In genomic region chr10:9294132-9294663, GRCh38 we compare ENCODE assay signal across 15 cellular contexts.
DNase-seq lines count a peak whose midpoint lies in the region; ATAC-seq and TF ChIP-seq lines count a peak whose summit lies in the region.
"Had no signal": no experiment of that assay in that cellular context is flagged by ENCODE, and none has a peak within 500 bp of the region (broad histone marks: within the 10 kb centered on the region; RNA-seq: fewer than 3 reads in every experiment).

No MANE protein-coding gene starts in this region.

- peaks cover 9 to 24% (median 17%) of the 10 kb centered on the region in 4 donors for H3K4me1 Mint-ChIP-seq in CD4-positive, CD25-positive, alpha-beta regulatory T cell
- no peaks in the 10 kb centered on the region for H3K4me1 Mint-ChIP-seq in Caco-2 (ENCODE audit: low read depth, unreplicated experiment)
- H3K4me1 Mint-ChIP-seq in glutamatergic neuron (ENCODE audit: low read depth, unreplicated experiment): no peaks in the 10 kb centered on the region
- H3K4me1 Mint-ChIP-seq: H9; stimulated activated memory B cell treated with anti-CD40 and anti-IgM and Interleukin-4, amounts not matched to agents 10 μg/mL and 1 μg/mL and 100 μg/mL, for 72 hours had no signal

- peak overlapping the region; percentile 72 for H3K4me3 ChIP-seq in CD4-positive, CD25-positive, alpha-beta regulatory T cell (ENCODE audit: low read depth, low read length)
- no peak overlapping the region for H3K4me3 ChIP-seq in Caco-2 (ENCODE audit: low read depth, low read length)

- H3K27me3 Mint-ChIP-seq in CD4-positive, CD25-positive, alpha-beta regulatory T cell: no peaks in the 10 kb centered on the region
- H3K27me3 Mint-ChIP-seq in Caco-2 (ENCODE audit: insufficient read depth, unreplicated experiment) (no peaks in the 10 kb centered on the region), glutamatergic neuron (ENCODE audit: unreplicated experiment) (no peaks in the 10 kb centered on the region)
- H3K27me3 Mint-ChIP-seq: stimulated activated memory B cell treated with anti-CD40 and anti-IgM and Interleukin-4, amounts not matched to agents 10 μg/mL and 1 μg/mL and 100 μg/mL, for 72 hours had no signal

- H3K36me3 Mint-ChIP-seq in CD4-positive, CD25-positive, alpha-beta regulatory T cell: no peaks in the 10 kb centered on the region
- H3K36me3 Mint-ChIP-seq in Caco-2 (ENCODE audit: insufficient read depth, unreplicated experiment) (no peaks in the 10 kb centered on the region), glutamatergic neuron (ENCODE audit: unreplicated experiment) (no peaks in the 10 kb centered on the region)
- H3K36me3 Mint-ChIP-seq: stimulated activated memory B cell treated with anti-CD40 and anti-IgM and Interleukin-4, amounts not matched to agents 10 μg/mL and 1 μg/mL and 100 μg/mL, for 72 hours had no signal

- no TSS peak for BruUV-seq in Caco-2 (replicated peaks; lab: Mats Ljungman, UMichigan)

- peaks cover 16% of the 10 kb centered on the region for H3K4me1 ChIP-seq in CD4-positive, CD25-positive, alpha-beta regulatory T cell (ENCODE audit: control insufficient read depth, insufficient read depth, low read length, poor library complexity, severe bottlenecking)
- no peaks in the 10 kb centered on the region for H3K4me1 ChIP-seq in Caco-2

- CTCF ChIA-PET in Caco-2 (lab: Charles Lee): no interaction called here

- POLR2A ChIA-PET in Caco-2 (lab: Charles Lee): no interaction called here

- H3K27ac Mint-ChIP-seq in CD4-positive, CD25-positive, alpha-beta regulatory T cell: peak overlapping the region in 2 of 3 donors; percentile 5 to 68
- H3K27ac Mint-ChIP-seq in Caco-2 (ENCODE audit: unreplicated experiment) (no peak overlapping the region), glutamatergic neuron (ENCODE audit: unreplicated experiment) (no peak overlapping the region)
- H3K27ac Mint-ChIP-seq: activated B cell treated with CpG ODN at 0.5 μM for 24 hours; H9; stimulated activated memory B cell treated with anti-CD40 and anti-IgM and Interleukin-4, amounts not matched to agents 10 μg/mL and 1 μg/mL and 100 μg/mL, for 72 hours had no signal

- TF ChIP-seq CTCF in Caco-2 (IDR thresholded peaks at IDR 0.05; ENCODE audit: insufficient read depth in 1 of 2, low read depth in 1 of 2, low read length in 1 of 2, severe bottlenecking in 1 of 2, unreplicated experiment in 1 of 2) (no peak), glutamatergic neuron (IDR thresholded peaks at IDR 0.05; ENCODE audit: partially characterized antibody, unreplicated experiment) (no peak)

- no peaks in the 10 kb centered on the region for H3K27me3 ChIP-seq in CD4-positive, CD25-positive, alpha-beta regulatory T cell (ENCODE audit: control insufficient read depth, insufficient read depth, low read length)
- no peaks in the 10 kb centered on the region for H3K27me3 ChIP-seq in Caco-2 (replicated peaks; ENCODE audit: control insufficient read depth, insufficient read depth, low read length)

- peak in 1 of 2 donors; percentile 36 for ATAC-seq in CD4-positive, CD25-positive, alpha-beta regulatory T cell (ENCODE audit: low read depth in 2 of 2)
- ATAC-seq in GM18867 (IDR thresholded peaks at IDR 0.05; ENCODE audit: unreplicated experiment) (peak; percentile 57), HG03139 (IDR thresholded peaks at IDR 0.05; ENCODE audit: unreplicated experiment) (peak; percentile 18)

- H3K36me3 ChIP-seq in CD4-positive, CD25-positive, alpha-beta regulatory T cell (ENCODE audit: control insufficient read depth, insufficient read depth, low read length): no peaks in the 10 kb centered on the region
- no peaks in the 10 kb centered on the region for H3K36me3 ChIP-seq in Caco-2 (ENCODE audit: control insufficient read depth, insufficient read depth, low read length)

- intact Hi-C loops in Caco-2 (cut with micrococcal nuclease; ENCODE audit: unreplicated experiment): no loop called here

- peak in 1 of 3 donors; percentile 39 for DNase-seq in CD4-positive, CD25-positive, alpha-beta regulatory T cell
- DNase-seq in SK-N-DZ (ENCODE audit: low spot score) (peak; percentile 57), Caco-2 (no peak), activated gamma-delta T cell (lab: John Stamatoyannopoulos, UW) (no peak), glutamatergic neuron (no peak)
- DNase-seq in stimulated activated naive CD4-positive, alpha-beta T cell treated with Interleukin-2 at 50 U/mL for 16 hours (lab: John Stamatoyannopoulos, UW): no peak
- DNase-seq: activated B cell treated with CpG ODN at 0.5 μM for 24 hours, amygdala, H9, islet precursor cell, NCI-H1930 had no signal

- H3K9me3 Mint-ChIP-seq in CD4-positive, CD25-positive, alpha-beta regulatory T cell: peaks cover 0 to 2% (median 0%) of the 10 kb centered on the region in 7 donors
- no peaks in the 10 kb centered on the region for H3K9me3 Mint-ChIP-seq in Caco-2 (ENCODE audit: unreplicated experiment)
- no peaks in the 10 kb centered on the region for H3K9me3 Mint-ChIP-seq in glutamatergic neuron (ENCODE audit: unreplicated experiment)
- H3K9me3 Mint-ChIP-seq: activated B cell treated with CpG ODN at 0.5 μM for 24 hours; H9; stimulated activated memory B cell treated with anti-CD40 and anti-IgM and Interleukin-4, amounts not matched to agents 10 μg/mL and 1 μg/mL and 100 μg/mL, for 72 hours had no signal

- peak overlapping the region in 3 of 4 donors; percentile 21 to 71 (median 67) for H3K4me3 Mint-ChIP-seq in CD4-positive, CD25-positive, alpha-beta regulatory T cell
- H3K4me3 Mint-ChIP-seq in Caco-2 (ENCODE audit: unreplicated experiment) (no peak overlapping the region), glutamatergic neuron (ENCODE audit: unreplicated experiment) (no peak overlapping the region)
- H3K4me3 Mint-ChIP-seq: activated B cell treated with CpG ODN at 0.5 μM for 24 hours; H9; stimulated activated memory B cell treated with anti-CD40 and anti-IgM and Interleukin-4, amounts not matched to agents 10 μg/mL and 1 μg/mL and 100 μg/mL, for 72 hours had no signal

- no peaks in the 10 kb centered on the region for H3K9me3 ChIP-seq in CD4-positive, CD25-positive, alpha-beta regulatory T cell (ENCODE audit: control insufficient read depth in 2 of 2, low read length in 2 of 2)
- H3K9me3 ChIP-seq in Caco-2: no peaks in the 10 kb centered on the region

- H3K27ac ChIP-seq in CD4-positive, CD25-positive, alpha-beta regulatory T cell (ENCODE audit: insufficient read depth, low read length, poor library complexity, severe bottlenecking): peak overlapping the region; percentile 27
- H3K27ac ChIP-seq: epithelial cell of prostate had no signal

Comparison
In these comparisons a context has a peak if more than half of its experiments do, and no peak if none do; other contexts are left out.
1. H3K27ac Mint-ChIP-seq: peak in CD4-positive, CD25-positive, alpha-beta regulatory T cell (2 of 3); none in Caco-2 (single experiment) and glutamatergic neuron (single experiment).
2. H3K4me3 Mint-ChIP-seq: peak in CD4-positive, CD25-positive, alpha-beta regulatory T cell (3 of 4); none in Caco-2 (single experiment) and glutamatergic neuron (single experiment).